In genomic region chr13:40221460-40222201, GRCh38 we compare ENCODE assay signal across 9 cellular contexts.
DNase-seq lines count a peak whose midpoint lies in the region; ATAC-seq and TF ChIP-seq lines count a peak whose summit lies in the region.
"Had no signal": no experiment of that assay in that cellular context is flagged by ENCODE, and none has a peak within 500 bp of the region (broad histone marks: within the 10 kb centered on the region; RNA-seq: fewer than 3 reads in every experiment).

No MANE protein-coding gene starts in this region.

- H3K9ac ChIP-seq in duodenal mucosa (ENCODE audit: low read depth in 1 of 2, low read length in 2 of 2): no peak overlapping the region

- peaks cover 34% of the 10 kb centered on the region for H3K4me1 Mint-ChIP-seq in nephron

- ATAC-seq in GM18498 (IDR thresholded peaks at IDR 0.05; ENCODE audit: unreplicated experiment): no peak

- H3K27me3 Mint-ChIP-seq in nephron (ENCODE audit: low read depth): peaks cover 8% of the 10 kb centered on the region

- H3K27me3 ChIP-seq in SJSA1 (replicated peaks) (no peaks in the 10 kb centered on the region), duodenal mucosa (ENCODE audit: control insufficient read depth in 1 of 2, insufficient read depth in 2 of 2, low read length in 2 of 2) (no peaks in the 10 kb centered on the region), MG63 (no peaks in the 10 kb centered on the region)

- no peak overlapping the region for H3K4me3 Mint-ChIP-seq in nephron

- H3K4me3 ChIP-seq in SJSA1: no peak overlapping the region
- H3K4me3 ChIP-seq in duodenal mucosa (ENCODE audit: low read depth in 1 of 2, low read length in 2 of 2): no peak overlapping the region
- no peak overlapping the region for H3K4me3 ChIP-seq in MG63

- TF ChIP-seq CTCF in nephron (IDR thresholded peaks at IDR 0.05; ENCODE audit: unreplicated experiment in 3 of 3): no peak

- no peaks in the 10 kb centered on the region for H3K36me3 ChIP-seq in SJSA1
- no peaks in the 10 kb centered on the region for H3K36me3 ChIP-seq in duodenal mucosa (ENCODE audit: control insufficient read depth in 1 of 2, insufficient read depth in 2 of 2, low read length in 2 of 2)
- H3K36me3 ChIP-seq in MG63: no peaks in the 10 kb centered on the region

- DNase-seq in AG08395 (ENCODE audit: low spot score) (peak; percentile 10), SJSA1 (ENCODE audit: low read depth in 1 of 2, low spot score in 2 of 2) (peak in 1 of 2 experiments; percentile 55), ACHN (no peak), ecto neural progenitor cell (ENCODE audit: low spot score) (no peak), MG63 (no peak)
- DNase-seq: DMS 273 treated with DMSO at 0.1 percent for 48 hours had no signal

- H3K27ac Mint-ChIP-seq in nephron: peak overlapping the region; percentile 21 to 78 (median 38)

- no peaks in the 10 kb centered on the region for H3K36me3 Mint-ChIP-seq in nephron (ENCODE audit: low read depth)

- H3K4me1 ChIP-seq in SJSA1 (replicated peaks) (peaks cover 14% of the 10 kb centered on the region), duodenal mucosa (ENCODE audit: control insufficient read depth in 1 of 2, insufficient read depth in 2 of 2, low read length in 2 of 2) (peaks cover 0 to 7% of the 10 kb centered on the region in 2 donors)

- in situ Hi-C loops in ACHN (cut with HindIII; ENCODE audit: low pct_ligation_motif_present, low pct_unique_long_range_greater_than_20kb, low sequenced_read_pairs): no loop called here

- H3K27ac ChIP-seq in SJSA1 (peak overlapping the region; percentile 37), duodenal mucosa (ENCODE audit: low read depth, low read length) (peak overlapping the region; percentile 37)

- H3K9me3 ChIP-seq in SJSA1 (replicated peaks) (no peaks in the 10 kb centered on the region; the same call in 1 of the 2 replicates), duodenal mucosa (ENCODE audit: control insufficient read depth in 1 of 2, low read length in 2 of 2) (no peaks in the 10 kb centered on the region), MG63 (no peaks in the 10 kb centered on the region)

- H3K9me3 Mint-ChIP-seq in nephron: no peaks in the 10 kb centered on the region
